In genomic region chr4:180550106-180550505, GRCh38 we compare ENCODE assay signal across 15 cellular contexts.
DNase-seq lines count a peak whose midpoint lies in the region; TF ChIP-seq lines count a peak whose summit lies in the region.
"Had no signal": no experiment of that assay in that cellular context is flagged by ENCODE, and none has a peak within 500 bp of the region (broad histone marks: within the 10 kb centered on the region; RNA-seq: fewer than 3 reads in every experiment).

No MANE protein-coding gene starts in this region.

- POLR2A ChIA-PET in HEK293 (lab: Yijun Ruan, JAX): no interaction called here
- POLR2A ChIA-PET in OCI-LY7 (lab: Charles Lee): no interaction called here

- no peaks in the 10 kb centered on the region for H3K27me3 ChIP-seq in DOHH2 (ENCODE audit: control insufficient read depth, low read length)

- TF ChIP-seq CTCF in 22Rv1 (IDR thresholded peaks at IDR 0.05) (peak; percentile 10; the same call in 1 of the 2 replicates), DOHH2 (IDR thresholded peaks at IDR 0.05; ENCODE audit: low read depth, low read length, poor library complexity, severe bottlenecking) (peak; percentile 15), HEK293 (tag by site-specific recombination; IDR thresholded peaks at IDR 0.05) (no peak), OCI-LY7 (conservative IDR thresholded peaks at IDR 0.05; ENCODE audit: low read length) (peak; percentile 31; the same call in 1 of the 2 replicates)

- H3K4me1 ChIP-seq in DOHH2 (ENCODE audit: control insufficient read depth, low read length): no peaks in the 10 kb centered on the region
- H3K4me1 ChIP-seq in HEK293 (ENCODE audit: control insufficient read depth, insufficient read depth, low read length): no peaks in the 10 kb centered on the region
- no peaks in the 10 kb centered on the region for H3K4me1 ChIP-seq in OCI-LY7 (ENCODE audit: insufficient read depth, low read length, poor library complexity, severe bottlenecking)

- no TSS peak for BruUV-seq in OCI-LY7 (replicated peaks; lab: Mats Ljungman, UMichigan)

- H3K79me2 ChIP-seq in DOHH2 (ENCODE audit: control insufficient read depth, low read length) (no peaks in the 10 kb centered on the region), OCI-LY7 (ENCODE audit: insufficient read depth, low read depth, low read length) (no peaks in the 10 kb centered on the region)

- H3K9me2 ChIP-seq in DOHH2 (replicated peaks; ENCODE audit: control insufficient read depth, low read length) (no peaks in the 10 kb centered on the region), OCI-LY7 (ENCODE audit: insufficient read depth, low read length) (no peaks in the 10 kb centered on the region)

- H3K4me2 ChIP-seq in DOHH2 (ENCODE audit: low read length) (no peak overlapping the region), OCI-LY7 (ENCODE audit: low read length) (no peak overlapping the region)
- H3K4me2 ChIP-seq: KMS-11 had no signal

- H4K20me1 ChIP-seq in DOHH2 (ENCODE audit: control insufficient read depth, insufficient read depth, low read depth, low read length) (no peaks in the 10 kb centered on the region), OCI-LY7 (ENCODE audit: insufficient read depth, low read length) (no peaks in the 10 kb centered on the region)

- no peak for DNase-seq in OCI-LY7 (ENCODE audit: low spot score)
- no peak for DNase-seq in stimulated activated CD4-positive, alpha-beta T cell treated with anti-CD3 and anti-CD28 coated beads, Interleukin-1b, Interleukin-23, amount 100 ng/mL, for 48 hours
- DNase-seq in effector CD8-positive, alpha-beta T cell (lab: John Stamatoyannopoulos, UW): no peak
- no peak for DNase-seq in iPS-NIHi11 (ENCODE audit: low spot score)
- no peak for DNase-seq in putamen (ENCODE audit: low spot score)
- DNase-seq: C1 segment of cervical spinal cord; CD4-positive, alpha-beta memory T cell; DMS53; GM23248; H7 had no signal

- CTCF ChIA-PET in HEK293 (lab: Yijun Ruan, JAX): interaction anchor here (1.1 kb wide), 1 partner anchor 19 kb away, joined by 10 read pairs; no protein-coding TSS in a partner anchor
- CTCF ChIA-PET in OCI-LY7 (lab: Charles Lee; ENCODE audit: unreplicated experiment): no interaction called here

- H3K36me3 ChIP-seq in DOHH2 (ENCODE audit: control insufficient read depth, low read length) (no peaks in the 10 kb centered on the region), HEK293 (ENCODE audit: control insufficient read depth in 2 of 2, insufficient read depth in 1 of 2, low read length in 2 of 2) (no peaks in the 10 kb centered on the region), OCI-LY7 (ENCODE audit: insufficient read depth, low read length) (no peaks in the 10 kb centered on the region)

- H3K27ac ChIP-seq in 22Rv1 (no peak overlapping the region), DOHH2 (ENCODE audit: low read depth, low read length) (no peak overlapping the region), HEK293 (ENCODE audit: extremely low read depth, low read depth, low read length) (no peak overlapping the region), OCI-LY7 (ENCODE audit: low read depth, low read length, poor library complexity, severe bottlenecking) (no peak overlapping the region)
- H3K27ac ChIP-seq: GM23248, KMS-11 had no signal

- H3F3A ChIP-seq in DOHH2 (ENCODE audit: control insufficient read depth, insufficient read depth): no peaks in the 10 kb centered on the region

- no peak overlapping the region for H2AFZ ChIP-seq in OCI-LY7 (ENCODE audit: low read length)
- H2AFZ ChIP-seq: GM23248 had no signal

- intact Hi-C loops in OCI-LY7 (cut with micrococcal nuclease; ENCODE audit: unreplicated experiment): no loop called here

- H3K9me3 ChIP-seq in DOHH2 (ENCODE audit: control insufficient read depth, insufficient read depth, low read length): 0 out of 2 replicates have a peak, but pooled peaks cover 3% of the 10 kb centered on the region
- no peaks in the 10 kb centered on the region for H3K9me3 ChIP-seq in HEK293 (ENCODE audit: control insufficient read depth, insufficient read depth, low read depth, low read length)
- no peaks in the 10 kb centered on the region for H3K9me3 ChIP-seq in OCI-LY7 (ENCODE audit: low read length)

- H3K4me3 ChIP-seq in DOHH2 (ENCODE audit: low read length): no peak overlapping the region
- H3K4me3 ChIP-seq in HEK293 (ENCODE audit: low read depth, low read length): no peak overlapping the region
- H3K4me3 ChIP-seq in OCI-LY7 (ENCODE audit: low read depth, low read length, poor library complexity, severe bottlenecking): no peak overlapping the region
- H3K4me3 ChIP-seq: GM12878, GM23248 had no signal

TF ChIP-seq in HEK293, 187 proteins besides CTCF, POLR2A, EP300 and RAD21:
- TF ChIP-seq SETDB1 (IDR thresholded peaks at IDR 0.05; ENCODE audit: insufficient read length, low read length): peak; percentile 9
- TF ChIP-seq ZNF2 (tag by site-specific recombination; IDR thresholded peaks at IDR 0.05): no peak
- TF ChIP-seq HOXA7 (CRISPR knock-in tag; IDR thresholded peaks at IDR 0.05; ENCODE audit: borderline replicate concordance): no peak
